Comparison of ENCODE assay signal across 8 cellular contexts in the genomic region with DNA sequence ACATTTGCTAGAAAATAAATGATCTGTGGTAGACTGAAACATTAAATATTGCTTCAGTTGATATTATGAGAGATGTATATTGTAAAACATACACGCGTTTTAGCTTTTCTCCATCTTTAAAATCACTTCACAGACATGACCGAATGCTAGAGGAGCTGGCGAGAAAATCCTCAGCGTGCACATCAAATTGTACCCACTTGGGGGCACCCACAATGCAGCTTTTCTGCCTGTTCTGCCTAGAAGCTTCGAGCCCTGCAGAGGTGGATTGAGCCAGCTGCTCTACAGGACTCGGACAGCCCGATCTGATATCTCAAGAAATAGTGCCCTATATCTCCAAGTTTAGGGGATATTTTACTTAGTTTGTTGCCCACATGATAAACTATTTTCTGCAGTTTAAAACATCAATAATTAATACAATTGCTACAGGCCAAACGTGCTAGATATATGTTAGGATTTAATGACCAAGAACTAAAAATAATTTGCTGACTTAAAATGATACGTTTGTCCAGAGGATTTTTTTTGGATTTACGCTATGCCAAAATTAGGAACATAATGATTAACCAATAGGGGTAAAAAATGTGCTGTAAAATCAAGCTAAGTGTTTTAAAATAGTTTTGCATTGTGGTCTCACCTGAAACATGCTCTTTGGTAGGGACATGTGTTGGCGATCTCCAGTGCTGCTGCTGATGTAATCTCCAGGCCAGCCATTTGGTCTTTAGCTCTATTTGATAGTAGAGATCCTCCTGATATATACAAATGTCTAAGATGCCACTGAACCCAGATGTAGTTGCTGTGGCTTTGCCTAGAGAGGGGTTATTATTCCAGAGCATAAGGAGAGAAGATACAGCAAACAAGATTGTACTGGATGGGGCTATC. TPM values are rescaled to one million over a fixed set of nuclear protein-coding genes. Genes with fewer than 3 reads are reported as not detected.
DNase-seq lines count a peak whose midpoint lies in the region; ATAC-seq, FAIRE-seq and TF ChIP-seq lines count a peak whose summit lies in the region.

No MANE protein-coding gene starts in this region.

- intact Hi-C loops in MCF 10A (cut with micrococcal nuclease) = loop anchor here (1.0 kb wide), 3 partner anchors 78 to 893 kb away; no protein-coding TSS in a partner anchor
- intact Hi-C loops in breast epithelium (cut with DNase I; ENCODE audit: low total_unique reads) = no loop called here

- H3K36me3 ChIP-seq in breast epithelium = no peaks in the 10 kb centered on the region
- H3K36me3 ChIP-seq in lung (ENCODE audit: control insufficient read depth in 2 of 2, insufficient read depth in 2 of 2, low read length in 2 of 2) = no peaks in the 10 kb centered on the region

- CTCF ChIA-PET in MCF 10A (lab: Yijun Ruan, JAX) = interaction anchor here (0.6 to 3.6 kb wide), 29 partner anchors 10 to 894 kb away, joined by 3 to 38 read pairs (median 3); no protein-coding TSS in a partner anchor

- H3K9me3 ChIP-seq in breast epithelium = no peaks in the 10 kb centered on the region
- peaks cover 0 to 2% of the 10 kb centered on the region in 2 donors for H3K9me3 ChIP-seq in lung (ENCODE audit: control insufficient read depth in 2 of 2, insufficient read depth in 1 of 2, low read length in 1 of 2)

- ATAC-seq in HG02763 (IDR thresholded peaks at IDR 0.05; ENCODE audit: unreplicated experiment) (peak; percentile 78), lung (ENCODE audit: insufficient read depth, low FRiP score) (peak; percentile 58)
- peak; percentile 90 for ATAC-seq in stimulated activated effector memory CD8-positive, alpha-beta T cell treated with anti-CD3 and anti-CD28 coated beads, Interleukin-12 subunit alpha, Interleukin-12 subunit beta, amount 100 ng/mL, for 72 hours

- H3K27me3 ChIP-seq in breast epithelium (peaks cover 0 to 4% of the 10 kb centered on the region in 2 donors), lung (ENCODE audit: control insufficient read depth, insufficient read depth) (no peaks in the 10 kb centered on the region)

- FAIRE-seq in TTC549 (lab: Jason Lieb, UNC) = peak; percentile 92

- peaks cover 34% of the 10 kb centered on the region for H3K27me3 Mint-ChIP-seq in MCF 10A (ENCODE audit: insufficient read depth, unreplicated experiment)

- BruUV-seq in MCF 10A (replicated peaks; lab: Mats Ljungman, UMichigan) = no TSS peak

- peak; percentile 75 for DNase-seq in MCF 10A (ENCODE audit: unreplicated experiment)
- DNase-seq in breast epithelium (ENCODE audit: low spot score in 2 of 2) = no peak
- DNase-seq in NCI-H1930 (lab: John Stamatoyannopoulos, UW) = peak; percentile 22 to 23
- DNase-seq in cerebellar cortex (ENCODE audit: low spot score) = peak; percentile 73
- DNase-seq in lung (ENCODE audit: low spot score) = peak; percentile 37
- peak; percentile 48 to 70 for DNase-seq in stimulated activated effector memory CD8-positive, alpha-beta T cell treated with anti-CD3 and anti-CD28 coated beads, Interleukin-12 subunit alpha, Interleukin-12 subunit beta, amount 100 ng/mL, for 72 hours (ENCODE audit: low spot score in 2 of 2)

- POLR2A ChIA-PET in MCF 10A (lab: Yijun Ruan, JAX) = interaction anchor here (0.6 to 1.5 kb wide), 7 partner anchors 36 to 1434 kb away, joined by 3 to 6 read pairs (median 3); a partner anchor contains a TSS

- no peaks in the 10 kb centered on the region for H3K36me3 Mint-ChIP-seq in MCF 10A (ENCODE audit: insufficient read depth, unreplicated experiment)
- no peaks in the 10 kb centered on the region for H3K36me3 Mint-ChIP-seq in stimulated activated effector memory CD8-positive, alpha-beta T cell treated with anti-CD3 and anti-CD28 coated beads, Interleukin-12 subunit alpha, Interleukin-12 subunit beta, amount 100 ng/mL, for 72 hours

- no peak overlapping the region for H3K27ac Mint-ChIP-seq in MCF 10A (ENCODE audit: low read depth, unreplicated experiment)
- H3K27ac Mint-ChIP-seq in stimulated activated effector memory CD8-positive, alpha-beta T cell treated with anti-CD3 and anti-CD28 coated beads, Interleukin-12 subunit alpha, Interleukin-12 subunit beta, amount 100 ng/mL, for 72 hours = no peak overlapping the region

- peak; percentile 48 for TF ChIP-seq CTCF in MCF 10A (IDR thresholded peaks at IDR 0.05; ENCODE audit: unreplicated experiment)
- no peak for TF ChIP-seq CTCF in breast epithelium (IDR thresholded peaks at IDR 0.05)
- peak; percentile 28 for TF ChIP-seq CTCF in lung (IDR thresholded peaks at IDR 0.05; ENCODE audit: control extremely low read depth, extremely low read depth)

- H3K9me3 Mint-ChIP-seq in MCF 10A (ENCODE audit: unreplicated experiment) = no peaks in the 10 kb centered on the region
- H3K9me3 Mint-ChIP-seq in stimulated activated effector memory CD8-positive, alpha-beta T cell treated with anti-CD3 and anti-CD28 coated beads, Interleukin-12 subunit alpha, Interleukin-12 subunit beta, amount 100 ng/mL, for 72 hours = no peaks in the 10 kb centered on the region

- H3K4me3 Mint-ChIP-seq in MCF 10A (ENCODE audit: unreplicated experiment) = no peak overlapping the region
- no peak overlapping the region for H3K4me3 Mint-ChIP-seq in stimulated activated effector memory CD8-positive, alpha-beta T cell treated with anti-CD3 and anti-CD28 coated beads, Interleukin-12 subunit alpha, Interleukin-12 subunit beta, amount 100 ng/mL, for 72 hours

- 37 to 39% methylated on average over 12 of the region's 12 CpGs for WGBS in lung, 2 donors

- H3K27ac ChIP-seq in breast epithelium (no peak overlapping the region), lung (ENCODE audit: low read depth in 1 of 2, low read length in 1 of 2) (no peak overlapping the region)

- H3K4me1 ChIP-seq in breast epithelium (no peaks in the 10 kb centered on the region), lung (ENCODE audit: control insufficient read depth in 2 of 2, insufficient read depth in 2 of 2, low read length in 2 of 2) (peaks cover 0 to 3% of the 10 kb centered on the region in 2 donors)

- TF ChIP-seq POLR2A in breast epithelium (IDR thresholded peaks at IDR 0.05) = no peak

- H3K4me3 ChIP-seq in breast epithelium = no peak overlapping the region
- H3K4me3 ChIP-seq in lung = no peak overlapping the region

- no peaks in the 10 kb centered on the region for H3K4me1 Mint-ChIP-seq in MCF 10A (ENCODE audit: insufficient read depth, unreplicated experiment)
- no peaks in the 10 kb centered on the region for H3K4me1 Mint-ChIP-seq in stimulated activated effector memory CD8-positive, alpha-beta T cell treated with anti-CD3 and anti-CD28 coated beads, Interleukin-12 subunit alpha, Interleukin-12 subunit beta, amount 100 ng/mL, for 72 hours

RNA-seq across cellular contexts. Expression of a gene that starts 22.3 kb away (rescaled TPM):
- total RNA-seq in MCF 10A (2022) (256 and 277 TPM in 2 replicates), breast epithelium (100 to 1,000 TPM; 112 to 125 (median 122) TPM), lung (100 to 1,000 TPM in 1 of 2 donors, 10 to 100 TPM in 1; 72.0 to 183 TPM)
- 100 to 1,000 TPM; 172 to 255 TPM for polyA plus RNA-seq in lung

RNA-seq across cellular contexts. Expression of a gene that starts 35.9 kb away (rescaled TPM):
- total RNA-seq in MCF 10A (2022) (58.5 and 63.9 TPM in 2 replicates), breast epithelium (10 to 100 TPM; 57.0 to 71.7 (median 61.0) TPM), lung (10 to 100 TPM; 43.2 to 92.7 TPM)
- 10 to 100 TPM; 16.3 to 17.2 TPM for polyA plus RNA-seq in lung

Comparison
In these comparisons a context has a peak if more than half of its experiments do, and no peak if none do; other contexts are left out.
1. DNase-seq: peak in MCF 10A (single experiment), NCI-H1930 (2 of 2), cerebellar cortex (single experiment), lung (single experiment) and stimulated activated effector memory CD8-positive, alpha-beta T cell treated with anti-CD3 and anti-CD28 coated beads, Interleukin-12 subunit alpha, Interleukin-12 subunit beta, amount 100 ng/mL, for 72 hours (2 of 2); none in breast epithelium (0 of 2).
2. CTCF ChIP-seq: peak in MCF 10A (single experiment) and lung (single experiment); none in breast epithelium (0 of 3).
3. Peak in every context shown above with its lines, with median percentiles within 50 percentile points of each other: ATAC-seq.